ENCODE assay signal across 9 cellular contexts in genomic region chr1:219460561-219461511, GRCh38.
A peak's percentile ranks its signal among the peaks of the same experiment; 100 is the strongest.
DNase-seq lines count a peak whose midpoint lies in the region; ATAC-seq and TF ChIP-seq lines count a peak whose summit lies in the region.
"Had no signal": no experiment of that assay in that cellular context is flagged by ENCODE, and none has a peak within 500 bp of the region (broad histone marks: within the 10 kb centered on the region; RNA-seq: fewer than 3 reads in every experiment).

No MANE protein-coding gene starts in this region.

- TF ChIP-seq CTCF in GM20000 (IDR thresholded peaks at IDR 0.05; ENCODE audit: extremely low read depth, missing control alignments) (no peak), esophagus squamous epithelium (IDR thresholded peaks at IDR 0.05) (no peak)

- DNase-seq in COLO829 (ENCODE audit: low spot score) (peak; percentile 84), GM20000 (ENCODE audit: low spot score) (peak; percentile 45), esophagus squamous epithelium (lab: John Stamatoyannopoulos, UW) (no peak), DMS114 treated with DMSO at 0.1 percent for 48 hours (lab: John Stamatoyannopoulos, UW; ENCODE audit: unreplicated experiment) (no peak), left colon (no peak)
- no peak for DNase-seq in stimulated activated CD4-positive, alpha-beta T cell treated with anti-CD3 and anti-CD28 coated beads, Interleukin-12 subunit alpha, Interleukin-12 subunit beta, amount 100 ng/mL, for 4 hours
- DNase-seq in activated CD4-positive, alpha-beta memory T cell treated with anti-CD3 and anti-CD28 coated beads, Interleukin-2, amount 10 ng/mL, durations not matched to agents 7 days and 5 days = no peak

- H3K27me3 ChIP-seq in esophagus squamous epithelium = no peaks in the 10 kb centered on the region

- H3K27me3 Mint-ChIP-seq in activated CD4-positive, alpha-beta memory T cell treated with anti-CD3 and anti-CD28 coated beads, Interleukin-2, amount 10 ng/mL, durations not matched to agents 7 days and 5 days = no peaks in the 10 kb centered on the region

- intact Hi-C loops in esophagus squamous epithelium (cut with DNase I) = no loop called here
- intact Hi-C loops in left colon (cut with DNase I, micrococcal nuclease) = no loop called here

- 14 to 18% methylated on average over 8 of the region's 8 CpGs for WGBS in esophagus squamous epithelium, 2 donors

- no peak overlapping the region for H3K4me3 Mint-ChIP-seq in activated CD4-positive, alpha-beta memory T cell treated with anti-CD3 and anti-CD28 coated beads, Interleukin-2, amount 10 ng/mL, durations not matched to agents 7 days and 5 days

- no peak overlapping the region for H3K27ac Mint-ChIP-seq in activated CD4-positive, alpha-beta memory T cell treated with anti-CD3 and anti-CD28 coated beads, Interleukin-2, amount 10 ng/mL, durations not matched to agents 7 days and 5 days
- H3K27ac Mint-ChIP-seq: activated naive CD4-positive, alpha-beta T cell treated with anti-CD3 and anti-CD28 coated beads, Interleukin-2, amount 50 U/mL, for 72 hours had no signal

- peak overlapping the region; percentile 36 to 63 (median 54) for H3K27ac ChIP-seq in esophagus squamous epithelium

- H3K36me3 Mint-ChIP-seq in activated CD4-positive, alpha-beta memory T cell treated with anti-CD3 and anti-CD28 coated beads, Interleukin-2, amount 10 ng/mL, durations not matched to agents 7 days and 5 days (ENCODE audit: low read depth) = no peaks in the 10 kb centered on the region
- H3K36me3 Mint-ChIP-seq: activated naive CD4-positive, alpha-beta T cell treated with anti-CD3 and anti-CD28 coated beads, Interleukin-2, amount 50 U/mL, for 72 hours had no signal

- TF ChIP-seq POLR2A in esophagus squamous epithelium (IDR thresholded peaks at IDR 0.05) = no peak

- CTCF ChIA-PET in activated CD4-positive, alpha-beta memory T cell treated with anti-CD3 and anti-CD28 coated beads, Interleukin-2, amount 10 ng/mL, durations not matched to agents 7 days and 5 days (lab: Charles Lee) = no interaction called here

- peaks cover 20% of the 10 kb centered on the region for H3K4me1 Mint-ChIP-seq in activated CD4-positive, alpha-beta memory T cell treated with anti-CD3 and anti-CD28 coated beads, Interleukin-2, amount 10 ng/mL, durations not matched to agents 7 days and 5 days

- H3K4me3 ChIP-seq in esophagus squamous epithelium = no peak overlapping the region

- peak; percentile 71 for ATAC-seq in HG03469 (IDR thresholded peaks at IDR 0.05; ENCODE audit: unreplicated experiment)
- ATAC-seq in left colon = no peak

- H3K9me3 ChIP-seq in esophagus squamous epithelium = no peaks in the 10 kb centered on the region

- no peaks in the 10 kb centered on the region for H3K9me3 Mint-ChIP-seq in activated CD4-positive, alpha-beta memory T cell treated with anti-CD3 and anti-CD28 coated beads, Interleukin-2, amount 10 ng/mL, durations not matched to agents 7 days and 5 days

- H3K4me1 ChIP-seq in esophagus squamous epithelium = peaks cover 0 to 16% (median 4%) of the 10 kb centered on the region in 3 donors

- H3K36me3 ChIP-seq in esophagus squamous epithelium = no peaks in the 10 kb centered on the region

- POLR2A ChIA-PET in activated CD4-positive, alpha-beta memory T cell treated with anti-CD3 and anti-CD28 coated beads, Interleukin-2, amount 10 ng/mL, durations not matched to agents 7 days and 5 days (lab: Charles Lee) = no interaction called here

Comparison
In these comparisons a context has a peak if more than half of its experiments do, and no peak if none do; other contexts are left out.
1. DNase-seq: peak in COLO829 (single experiment) and GM20000 (single experiment); none in esophagus squamous epithelium (single experiment), DMS114 treated with DMSO at 0.1 percent for 48 hours (single experiment), stimulated activated CD4-positive, alpha-beta T cell treated with anti-CD3 and anti-CD28 coated beads, Interleukin-12 subunit alpha, Interleukin-12 subunit beta, amount 100 ng/mL, for 4 hours (single experiment), activated CD4-positive, alpha-beta memory T cell treated with anti-CD3 and anti-CD28 coated beads, Interleukin-2, amount 10 ng/mL, durations not matched to agents 7 days and 5 days (single experiment) and left colon (0 of 2).